In genomic region chr9:34452568-34452967, GRCh38 we compare ENCODE assay signal across 31 cellular contexts. TPM values are rescaled to one million over a fixed set of nuclear protein-coding genes. Genes with fewer than 3 reads are reported as not detected.
"Had no signal": no experiment of that assay in that cellular context is flagged by ENCODE, and none has a peak within 500 bp of the region (broad histone marks: within the 10 kb centered on the region; RNA-seq: fewer than 3 reads in every experiment).

No MANE protein-coding gene starts in this region.

- H3K27ac ChIP-seq: ascending aorta, cardiac muscle cell, colonic mucosa, dorsolateral prefrontal cortex, foreskin keratinocyte, right lobe of liver, thoracic aorta, uterus had no signal

- H3K27me3 Mint-ChIP-seq: activated B cell treated with CpG ODN at 0.5 μM for 24 hours; activated CD4-positive, alpha-beta T cell treated with anti-CD3 and anti-CD28 coated beads for 36 hours; activated naive CD8-positive, alpha-beta T cell treated with anti-CD3 and anti-CD28 coated beads, Interleukin-2, amount 10 ng/mL, durations not matched to agents 7 days and 5 days; naive thymus-derived CD8-positive, alpha-beta T cell; stimulated activated naive CD8-positive, alpha-beta T cell treated with anti-CD3 and anti-CD28 coated beads, Interleukin-15, Interleukin-2, amounts not matched to agents 100 ng/mL and 50 ng/mL, for 24 hours had no signal

- H3K4me3 Mint-ChIP-seq: activated B cell treated with CpG ODN at 0.5 μM for 24 hours; activated CD4-positive, alpha-beta T cell treated with anti-CD3 and anti-CD28 coated beads for 36 hours; activated naive CD4-positive, alpha-beta T cell treated with anti-CD3 and anti-CD28 coated beads for 36 hours; activated naive CD8-positive, alpha-beta T cell treated with anti-CD3 and anti-CD28 coated beads, Interleukin-2, amount 10 ng/mL, durations not matched to agents 7 days and 5 days; activated T-cell treated with anti-CD3 and anti-CD28 coated beads, Interleukin-2, amount 50 U/mL, for 72 hours; naive thymus-derived CD8-positive, alpha-beta T cell; stimulated activated effector memory CD8-positive, alpha-beta T cell treated with anti-CD3 and anti-CD28 coated beads, Interleukin-12 subunit alpha, Interleukin-12 subunit beta, amount 100 ng/mL, for 72 hours; stimulated activated naive CD8-positive, alpha-beta T cell treated with anti-CD3 and anti-CD28 coated beads, Interleukin-15, Interleukin-2, amounts not matched to agents 100 ng/mL and 50 ng/mL, for 24 hours; T-helper 2 cell treated with Interferon-gamma antibody and Interleukin-4, amounts not matched to agents 5 μg/mL and 100 μg/mL, for 36 hours; type B pancreatic cell had no signal

- H3K9me3 ChIP-seq: ascending aorta, colonic mucosa, right lobe of liver, thoracic aorta, uterus had no signal

- H3K36me3 ChIP-seq: ascending aorta, cardiac muscle cell, colonic mucosa, right lobe of liver, thoracic aorta, uterus had no signal

- H3K9me3 Mint-ChIP-seq: activated B cell treated with CpG ODN at 0.5 μM for 24 hours; activated naive CD4-positive, alpha-beta T cell treated with anti-CD3 and anti-CD28 coated beads for 36 hours; activated naive CD8-positive, alpha-beta T cell treated with anti-CD3 and anti-CD28 coated beads, Interleukin-2, amount 10 ng/mL, durations not matched to agents 7 days and 5 days; activated T-cell treated with anti-CD3 and anti-CD28 coated beads, Interleukin-2, amount 50 U/mL, for 72 hours; naive thymus-derived CD8-positive, alpha-beta T cell; stimulated activated effector memory CD8-positive, alpha-beta T cell treated with anti-CD3 and anti-CD28 coated beads, Interleukin-12 subunit alpha, Interleukin-12 subunit beta, amount 100 ng/mL, for 72 hours; stimulated activated naive CD8-positive, alpha-beta T cell treated with anti-CD3 and anti-CD28 coated beads, Interleukin-15, Interleukin-2, amounts not matched to agents 100 ng/mL and 50 ng/mL, for 24 hours; T-helper 2 cell treated with Interferon-gamma antibody and Interleukin-4, amounts not matched to agents 5 μg/mL and 100 μg/mL, for 36 hours; type B pancreatic cell had no signal

- H3K27ac Mint-ChIP-seq: activated B cell treated with CpG ODN at 0.5 μM for 24 hours; activated CD4-positive, alpha-beta T cell treated with anti-CD3 and anti-CD28 coated beads for 36 hours; activated naive CD4-positive, alpha-beta T cell treated with anti-CD3 and anti-CD28 coated beads for 36 hours; activated naive CD8-positive, alpha-beta T cell treated with anti-CD3 and anti-CD28 coated beads, Interleukin-2, amount 10 ng/mL, durations not matched to agents 7 days and 5 days; activated T-cell treated with anti-CD3 and anti-CD28 coated beads, Interleukin-2, amount 50 U/mL, for 72 hours; naive thymus-derived CD8-positive, alpha-beta T cell; stimulated activated effector memory CD8-positive, alpha-beta T cell treated with anti-CD3 and anti-CD28 coated beads, Interleukin-12 subunit alpha, Interleukin-12 subunit beta, amount 100 ng/mL, for 72 hours; stimulated activated naive CD8-positive, alpha-beta T cell treated with anti-CD3 and anti-CD28 coated beads, Interleukin-15, Interleukin-2, amounts not matched to agents 100 ng/mL and 50 ng/mL, for 24 hours; T-helper 2 cell treated with Interferon-gamma antibody and Interleukin-4, amounts not matched to agents 5 μg/mL and 100 μg/mL, for 36 hours; type B pancreatic cell had no signal

- H3K4me3 ChIP-seq: ascending aorta, cardiac muscle cell, colonic mucosa, dorsolateral prefrontal cortex, right lobe of liver, thoracic aorta, uterus had no signal

- H3K4me1 ChIP-seq: colonic mucosa, foreskin keratinocyte, uterus had no signal

- H3K36me3 Mint-ChIP-seq: type B pancreatic cell had no signal

- ATAC-seq: activated CD4-positive, alpha-beta T cell treated with anti-CD3 and anti-CD28 coated beads for 36 hours; activated T-cell treated with anti-CD3 and anti-CD28 coated beads, Interleukin-2, amount 50 U/mL, for 72 hours; esophagus mucosa; foreskin keratinocyte; naive thymus-derived CD8-positive, alpha-beta T cell; right lobe of liver; stimulated activated effector memory CD8-positive, alpha-beta T cell treated with anti-CD3 and anti-CD28 coated beads, Interleukin-12 subunit alpha, Interleukin-12 subunit beta, amount 100 ng/mL, for 72 hours had no signal

- DNase-seq: activated B cell treated with CpG ODN at 0.5 μM for 24 hours; activated CD4-positive, alpha-beta T cell treated with anti-CD3 and anti-CD28 coated beads for 36 hours; activated naive CD4-positive, alpha-beta T cell treated with anti-CD3 and anti-CD28 coated beads for 36 hours; activated naive CD8-positive, alpha-beta T cell treated with anti-CD3 and anti-CD28 coated beads, Interleukin-2, amount 10 ng/mL, durations not matched to agents 7 days and 5 days; activated T-cell treated with anti-CD3 and anti-CD28 coated beads for 4 hours; activated T-cell treated with anti-CD3 and anti-CD28 coated beads, Interleukin-2, amount 50 U/mL, for 72 hours; cerebellar nuclear complex; colonic mucosa; dorsolateral prefrontal cortex; effector memory CD4-positive, alpha-beta T cell; foreskin keratinocyte; islet precursor cell; mesenchymal stem cell; naive thymus-derived CD8-positive, alpha-beta T cell; posterior cingulate gyrus; right lobe of liver; stimulated activated CD4-positive, alpha-beta T cell treated with anti-CD3 and anti-CD28 coated beads, Interleukin-4, amount 100 ng/mL, for 24 hours; T-helper 1 cell; uterus had no signal

- H3K27me3 ChIP-seq: ascending aorta, cardiac muscle cell, colonic mucosa, dorsolateral prefrontal cortex, foreskin keratinocyte, right lobe of liver, uterus had no signal

RNA-seq across cellular contexts. Expression of gene DNAI1, which starts 6.0 kb away (rescaled TPM):
- total RNA-seq: activated B cell treated with CpG ODN at 0.5 μM for 24 hours; activated naive CD8-positive, alpha-beta T cell treated with anti-CD3 and anti-CD28 coated beads, Interleukin-2, amount 10 ng/mL, durations not matched to agents 7 days and 5 days; ascending aorta; colonic mucosa; esophagus mucosa; foreskin keratinocyte; glomerular endothelial cell; lower leg skin; naive thymus-derived CD8-positive, alpha-beta T cell; omental fat pad; right lobe of liver; skeletal muscle tissue; thoracic aorta had no signal
